In the genomic region with DNA sequence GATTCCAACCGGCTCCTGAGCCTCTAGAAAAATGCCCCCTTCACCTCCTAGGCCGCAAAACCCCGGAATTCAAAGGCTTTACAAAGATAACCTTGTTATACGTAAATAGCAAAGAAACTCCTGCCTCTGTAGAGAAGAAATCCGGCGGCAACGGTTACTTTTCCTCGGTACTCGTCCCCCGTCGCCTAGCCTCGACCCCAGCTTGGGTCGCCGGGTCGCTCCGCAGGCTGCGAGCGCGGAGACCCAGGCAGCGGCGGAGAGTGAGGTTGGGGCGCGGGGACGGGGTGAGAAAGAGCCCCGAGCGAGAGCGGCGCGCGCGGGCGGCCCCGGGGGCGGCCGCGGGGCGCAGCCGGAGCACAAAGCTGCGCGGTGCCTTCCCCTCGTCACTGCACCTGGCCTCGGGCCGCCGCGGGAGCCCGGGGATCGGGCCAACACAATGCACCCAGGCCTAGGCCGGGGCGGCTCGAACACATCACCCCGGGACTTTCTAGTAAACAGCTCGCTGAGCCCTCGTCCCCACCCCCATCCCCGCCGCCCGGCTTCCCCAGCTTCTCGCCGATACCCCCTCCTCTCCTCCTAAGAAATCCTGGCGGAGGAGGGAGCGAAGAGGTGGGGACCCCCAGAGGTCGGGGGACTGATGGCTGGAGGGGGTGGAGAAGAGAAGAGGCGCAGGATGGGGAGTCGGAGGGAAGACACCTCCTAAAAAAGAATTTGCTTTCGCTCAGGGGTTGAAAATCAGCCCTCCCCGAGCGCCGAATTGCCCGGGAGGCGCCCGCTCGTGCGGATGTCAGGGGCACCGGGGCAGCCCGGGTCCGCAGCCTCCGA, we compare ENCODE assay signal across 8 cellular contexts. TPM values are rescaled to one million over a fixed set of nuclear protein-coding genes. Genes with fewer than 3 reads are reported as not detected.
DNase-seq lines count a peak whose midpoint lies in the region; ATAC-seq and TF ChIP-seq lines count a peak whose summit lies in the region.

No MANE protein-coding gene starts in this region.

- peak; percentile 49 for ATAC-seq in Panc1

- DNase-seq in T47D (ENCODE audit: low read depth in 1 of 2, low spot score in 1 of 2) (peak; percentile 23 to 66), MCF 10A (ENCODE audit: unreplicated experiment) (no peak), Panc1 (ENCODE audit: low read depth, low spot score) (no peak), epithelial cell of proximal tubule (ENCODE audit: low read depth) (no peak), ureter (ENCODE audit: low spot score) (peak; percentile 53), SKM-1 treated with dmso at 0.1 percent for 144 hours (lab: John Stamatoyannopoulos, UW; ENCODE audit: unreplicated experiment) (no peak), NCI-H510A treated with DMSO at 0.1 percent for 48 hours (lab: John Stamatoyannopoulos, UW) (no peak)

- H3K27me3 ChIP-seq in Panc1 (ENCODE audit: control insufficient read depth, insufficient read depth, low read length) (peaks cover 13% of the 10 kb centered on the region), mucosa of rectum (ENCODE audit: control insufficient read depth in 2 of 2, insufficient read depth in 2 of 2, low read length in 2 of 2) (peaks cover 7 to 19% of the 10 kb centered on the region in 2 donors)

- BruUV-seq in MCF 10A (replicated peaks; lab: Mats Ljungman, UMichigan) (no TSS peak), Panc1 (replicated peaks; lab: Mats Ljungman, UMichigan) (no TSS peak)

- peak overlapping the region; percentile 18 to 49 for H3K4me3 ChIP-seq in Panc1 (ENCODE audit: low read depth in 2 of 2, low read length in 2 of 2)
- peak overlapping the region; percentile 58 for H3K4me3 ChIP-seq in epithelial cell of proximal tubule (ENCODE audit: low read depth, low read length)
- peak overlapping the region; percentile 56 to 70 for H3K4me3 ChIP-seq in mucosa of rectum (ENCODE audit: low read length in 2 of 2)

- H3K27me3 Mint-ChIP-seq in MCF 10A (ENCODE audit: insufficient read depth, unreplicated experiment): peaks cover 86% of the 10 kb centered on the region

- no peak overlapping the region for H3K27ac Mint-ChIP-seq in MCF 10A (ENCODE audit: low read depth, unreplicated experiment)

- in situ Hi-C loops in T47D (cut with HindIII; ENCODE audit: low pct_unique_long_range_greater_than_20kb, low sequenced_read_pairs) (no loop called here), Panc1 (cut with HindIII; ENCODE audit: low pct_unique_long_range_greater_than_20kb, low sequenced_read_pairs) (no loop called here)

- H3K9me3 ChIP-seq in Panc1 (ENCODE audit: control insufficient read depth, insufficient read depth, low read depth, low read length) (no peaks in the 10 kb centered on the region), mucosa of rectum (ENCODE audit: control insufficient read depth in 2 of 2, low read length in 2 of 2) (no peaks in the 10 kb centered on the region)

- CTCF ChIA-PET in MCF 10A (lab: Yijun Ruan, JAX): no interaction called here
- CTCF ChIA-PET in Panc1 (lab: Charles Lee): no interaction called here

- TF ChIP-seq CTCF in MCF 10A (IDR thresholded peaks at IDR 0.05; ENCODE audit: unreplicated experiment) (no peak), Panc1 (IDR thresholded peaks at IDR 0.05) (no peak), epithelial cell of proximal tubule (conservative IDR thresholded peaks at IDR 0.05; ENCODE audit: low read depth, low read length) (no peak)

- H3K9me3 Mint-ChIP-seq in MCF 10A (ENCODE audit: unreplicated experiment): no peaks in the 10 kb centered on the region

- POLR2A ChIA-PET in MCF 10A (lab: Yijun Ruan, JAX) (no interaction called here), Panc1 (lab: Charles Lee) (no interaction called here)

- no peaks in the 10 kb centered on the region for H3K36me3 ChIP-seq in Panc1 (ENCODE audit: control insufficient read depth, insufficient read depth, low read length)
- H3K36me3 ChIP-seq in mucosa of rectum (ENCODE audit: control insufficient read depth in 2 of 2, insufficient read depth in 2 of 2, low read length in 2 of 2): no peaks in the 10 kb centered on the region

- H3K9ac ChIP-seq in mucosa of rectum (ENCODE audit: low read depth in 1 of 2, low read length in 2 of 2): peak overlapping the region in 1 of 2 donors; percentile 17

- H3K27ac ChIP-seq in Panc1 (ENCODE audit: low read length) (no peak overlapping the region), mucosa of rectum (ENCODE audit: low read depth in 2 of 2, low read length in 2 of 2) (no peak overlapping the region)

- intact Hi-C loops in MCF 10A (cut with micrococcal nuclease): no loop called here
- intact Hi-C loops in Panc1 (cut with micrococcal nuclease; ENCODE audit: unreplicated experiment): no loop called here

- no peaks in the 10 kb centered on the region for H3K36me3 Mint-ChIP-seq in MCF 10A (ENCODE audit: insufficient read depth, unreplicated experiment)

- H3K4me1 Mint-ChIP-seq in MCF 10A (ENCODE audit: insufficient read depth, unreplicated experiment): no peaks in the 10 kb centered on the region

- H3K4me1 ChIP-seq in Panc1 (ENCODE audit: control insufficient read depth, insufficient read depth, low read length) (no peaks in the 10 kb centered on the region), mucosa of rectum (ENCODE audit: control insufficient read depth in 2 of 2, insufficient read depth in 2 of 2, low read length in 2 of 2) (peaks cover 0 to 4% of the 10 kb centered on the region in 2 donors)

- no peak overlapping the region for H3K4me3 Mint-ChIP-seq in MCF 10A (ENCODE audit: unreplicated experiment)

RNA-seq across cellular contexts. Expression of a gene that starts 0.9 kb away (rescaled TPM):
- total RNA-seq in MCF 10A (2022) (not detected in 2 replicates), Panc1 (2021; ENCODE audit: unreplicated experiment) (not detected), epithelial cell of proximal tubule (0.07 and 0.17 TPM in 2 replicates), ureter (77.2 TPM)
- polyA plus RNA-seq in Panc1 (2012; ENCODE audit: insufficient read length): not detected

Comparison
In these comparisons a context has a peak if more than half of its experiments do, and no peak if none do; other contexts are left out.
1. DNase-seq: peak in T47D (2 of 2) and ureter (single experiment); none in MCF 10A (single experiment), Panc1 (single experiment), epithelial cell of proximal tubule (single experiment), SKM-1 treated with dmso at 0.1 percent for 144 hours (single experiment) and NCI-H510A treated with DMSO at 0.1 percent for 48 hours (single experiment).
2. RNA of a gene that starts 0.9 kb away (total RNA-seq): 77.2 TPM in ureter (single experiment); 0.07 to 0.17 TPM in epithelial cell of proximal tubule, not detected in Panc1 (single experiment) and not detected in MCF 10A; every median in the first group is over 10 times any median in the second.
3. Peak in every context shown above with its lines, with median percentiles within 50 percentile points of each other: H3K4me3 ChIP-seq.